16 cellular contexts compared by ENCODE assay signal in genomic region chr2:69195706-69196105, GRCh38.
DNase-seq lines count a peak whose midpoint lies in the region; FAIRE-seq and TF ChIP-seq lines count a peak whose summit lies in the region.
"Had no signal": no experiment of that assay in that cellular context is flagged by ENCODE, and none has a peak within 500 bp of the region (broad histone marks: within the 10 kb centered on the region; RNA-seq: fewer than 3 reads in every experiment).

No MANE protein-coding gene starts in this region.

- H3K4me3 Mint-ChIP-seq in astrocyte (ENCODE audit: unreplicated experiment) (no peak overlapping the region), osteocyte (ENCODE audit: unreplicated experiment) (no peak overlapping the region), neural progenitor cell (no peak overlapping the region)
- H3K4me3 Mint-ChIP-seq: B cell; CD4-positive, alpha-beta T cell had no signal

- H3K9me3 ChIP-seq in astrocyte (ENCODE audit: insufficient read depth, low read depth, low read length) (no peaks in the 10 kb centered on the region), fibroblast of lung (ENCODE audit: control insufficient read depth, insufficient read depth, low read depth, low read length) (no peaks in the 10 kb centered on the region), vagina (no peaks in the 10 kb centered on the region), adrenal gland (replicated peaks in 1 of 3) (no peaks in the 10 kb centered on the region), neural progenitor cell (ENCODE audit: low read depth) (no peaks in the 10 kb centered on the region)
- H3K9me3 ChIP-seq: HAP-1 had no signal

- H3K36me3 ChIP-seq in astrocyte (ENCODE audit: insufficient read depth, low read length) (peaks cover 9% of the 10 kb centered on the region), fibroblast of lung (ENCODE audit: control insufficient read depth, insufficient read depth, low read length) (peaks cover 2% of the 10 kb centered on the region), vagina (peaks cover 0 to 11% of the 10 kb centered on the region in 2 donors), adrenal gland (replicated peaks in 1 of 2) (peaks cover 0 to 11% of the 10 kb centered on the region in 2 donors), neural progenitor cell (no peaks in the 10 kb centered on the region)
- H3K36me3 ChIP-seq: HAP-1 had no signal

- intact Hi-C loops in vagina (cut with DNase I) (no loop called here), adrenal gland (cut with DNase I) (no loop called here)

- DNase-seq in astrocyte (ENCODE audit: low read depth) (no peak), fibroblast of lung (ENCODE audit: low read depth in 2 of 2) (no peak), osteocyte (ENCODE audit: extremely low spot score, unreplicated experiment) (no peak), vagina (ENCODE audit: extremely low spot score in 2 of 2) (no peak), adrenal gland (no peak), neural progenitor cell (ENCODE audit: low spot score) (no peak), amygdala (lab: John Stamatoyannopoulos, UW) (no peak)
- DNase-seq: CD4-positive, alpha-beta T cell; NCI-H1930; NCI-H69; Right ventricle myocardium superior had no signal

- H3K4me1 Mint-ChIP-seq in astrocyte (ENCODE audit: low read depth, unreplicated experiment) (peaks cover 4% of the 10 kb centered on the region), osteocyte (ENCODE audit: unreplicated experiment) (peaks cover 25% of the 10 kb centered on the region), neural progenitor cell (peaks cover 4% of the 10 kb centered on the region)
- H3K4me1 Mint-ChIP-seq: B cell had no signal

- H4K20me1 ChIP-seq in astrocyte (ENCODE audit: insufficient read depth, low read length) (no peaks in the 10 kb centered on the region), fibroblast of lung (ENCODE audit: control insufficient read depth, extremely low read depth, insufficient read depth, low read length) (no peaks in the 10 kb centered on the region), neural progenitor cell (ENCODE audit: low read depth) (no peaks in the 10 kb centered on the region)

- H3K27ac ChIP-seq in astrocyte (ENCODE audit: low read depth, low read length) (peak overlapping the region; percentile 89), fibroblast of lung (ENCODE audit: insufficient read depth, low read length) (peak overlapping the region; percentile 85), vagina (peak overlapping the region; percentile 86), adrenal gland (peak overlapping the region in 1 of 5 donors; percentile 38), neural progenitor cell (no peak overlapping the region)
- H3K27ac ChIP-seq: HL-60 had no signal

- H3K9me3 Mint-ChIP-seq in astrocyte (ENCODE audit: unreplicated experiment) (no peaks in the 10 kb centered on the region), osteocyte (ENCODE audit: unreplicated experiment) (no peaks in the 10 kb centered on the region), neural progenitor cell (no peaks in the 10 kb centered on the region)
- H3K9me3 Mint-ChIP-seq: CD4-positive, alpha-beta T cell had no signal

- H3K4me2 ChIP-seq in astrocyte (ENCODE audit: low read length) (no peak overlapping the region), fibroblast of lung (ENCODE audit: extremely low read depth, insufficient read depth, low read length) (no peak overlapping the region), neural progenitor cell (no peak overlapping the region)

- peak overlapping the region; percentile 82 for H3K27ac Mint-ChIP-seq in astrocyte (ENCODE audit: unreplicated experiment)
- H3K27ac Mint-ChIP-seq in osteocyte (ENCODE audit: unreplicated experiment) = peak overlapping the region; percentile 16
- H3K27ac Mint-ChIP-seq in neural progenitor cell = no peak overlapping the region
- H3K27ac Mint-ChIP-seq: B cell; CD4-positive, alpha-beta T cell had no signal

- H3K4me3 ChIP-seq in astrocyte (ENCODE audit: insufficient read depth, low read depth, low read length) (no peak overlapping the region), fibroblast of lung (replicated peaks in 1 of 4; ENCODE audit: control extremely low read depth in 1 of 4, insufficient read depth in 1 of 4, low read depth in 3 of 4, low read length in 4 of 4) (no peak overlapping the region), vagina (no peak overlapping the region), adrenal gland (no peak overlapping the region), neural progenitor cell (no peak overlapping the region)
- H3K4me3 ChIP-seq: HAP-1, K562 had no signal

- no peak for TF ChIP-seq POLR2A in vagina (IDR thresholded peaks at IDR 0.05)
- TF ChIP-seq POLR2A in adrenal gland (IDR thresholded peaks at IDR 0.05) = no peak

- no peaks in the 10 kb centered on the region for H3F3A ChIP-seq in neural progenitor cell (ENCODE audit: low read depth)

- no peak overlapping the region for H2AFZ ChIP-seq in astrocyte (ENCODE audit: low read depth, low read length)
- H2AFZ ChIP-seq in fibroblast of lung (ENCODE audit: low read length) = no peak overlapping the region
- H2AFZ ChIP-seq in neural progenitor cell (replicated peaks) = no peak overlapping the region

- peak overlapping the region; percentile 53 for H3K9ac ChIP-seq in astrocyte (ENCODE audit: low read length)
- no peak overlapping the region for H3K9ac ChIP-seq in fibroblast of lung (ENCODE audit: insufficient read depth, low read length)
- no peak overlapping the region for H3K9ac ChIP-seq in neural progenitor cell

- FAIRE-seq in astrocyte (lab: Jason Lieb, UNC) = no peak
- FAIRE-seq: K562, RCC 7860 had no signal

- H3K27me3 Mint-ChIP-seq in astrocyte (ENCODE audit: low read depth, unreplicated experiment) = no peaks in the 10 kb centered on the region
- no peaks in the 10 kb centered on the region for H3K27me3 Mint-ChIP-seq in osteocyte (ENCODE audit: unreplicated experiment)
- no peaks in the 10 kb centered on the region for H3K27me3 Mint-ChIP-seq in neural progenitor cell (ENCODE audit: insufficient read depth, low read depth)

- no peaks in the 10 kb centered on the region for H3K79me2 ChIP-seq in astrocyte (ENCODE audit: insufficient read depth, low read length)
- H3K79me2 ChIP-seq in fibroblast of lung (ENCODE audit: control insufficient read depth, insufficient read depth, low read length) = no peaks in the 10 kb centered on the region
- no peaks in the 10 kb centered on the region for H3K79me2 ChIP-seq in neural progenitor cell (ENCODE audit: low read depth)

- TF ChIP-seq CTCF in astrocyte (IDR thresholded peaks at IDR 0.05; ENCODE audit: insufficient read depth, low read depth, low read length) (no peak), fibroblast of lung (conservative IDR thresholded peaks at IDR 0.05 in 1 of 2, IDR thresholded peaks at IDR 0.05 in 1 of 2; ENCODE audit: low read depth in 1 of 2, low read length in 2 of 2) (no peak), osteocyte (IDR thresholded peaks at IDR 0.05) (no peak), vagina (IDR thresholded peaks at IDR 0.05) (no peak), adrenal gland (IDR thresholded peaks at IDR 0.05) (no peak), neural progenitor cell (IDR thresholded peaks at IDR 0.05) (no peak)

- H3K4me1 ChIP-seq in astrocyte (ENCODE audit: insufficient read depth, low read length) = peaks cover 8% of the 10 kb centered on the region
- H3K4me1 ChIP-seq in fibroblast of lung (ENCODE audit: control insufficient read depth, extremely low read depth, insufficient read depth, low read length) = peaks cover 16% of the 10 kb centered on the region
- peaks cover 52% of the 10 kb centered on the region for H3K4me1 ChIP-seq in vagina
- peaks cover 0 to 18% of the 10 kb centered on the region in 2 donors for H3K4me1 ChIP-seq in adrenal gland (replicated peaks in 1 of 2)
- peaks cover 3% of the 10 kb centered on the region for H3K4me1 ChIP-seq in neural progenitor cell
- H3K4me1 ChIP-seq: HAP-1 had no signal

- H3K27me3 ChIP-seq in astrocyte (ENCODE audit: insufficient read depth, low read length) (no peaks in the 10 kb centered on the region), fibroblast of lung (ENCODE audit: control insufficient read depth, insufficient read depth, low read length) (no peaks in the 10 kb centered on the region), vagina (no peaks in the 10 kb centered on the region), adrenal gland (no peaks in the 10 kb centered on the region), neural progenitor cell (no peaks in the 10 kb centered on the region)

- peaks cover 29% of the 10 kb centered on the region for H3K36me3 Mint-ChIP-seq in astrocyte (ENCODE audit: low read depth, unreplicated experiment)
- peaks cover 54% of the 10 kb centered on the region for H3K36me3 Mint-ChIP-seq in osteocyte (ENCODE audit: unreplicated experiment)
- H3K36me3 Mint-ChIP-seq in neural progenitor cell = peaks cover 42% of the 10 kb centered on the region
